13 cellular contexts compared by ENCODE assay signal in genomic region chr11:68117896-68118470, GRCh38. TPM values are rescaled to one million over a fixed set of nuclear protein-coding genes. Genes with fewer than 3 reads are reported as not detected.
DNase-seq lines count a peak whose midpoint lies in the region; ATAC-seq and TF ChIP-seq lines count a peak whose summit lies in the region.
"Had no signal": no experiment of that assay in that cellular context is flagged by ENCODE, and none has a peak within 500 bp of the region (broad histone marks: within the 10 kb centered on the region; RNA-seq: fewer than 3 reads in every experiment).

No MANE protein-coding gene starts in this region.

- no peak overlapping the region for H2AFZ ChIP-seq in HCT116 (ENCODE audit: low read depth, low read length, poor library complexity, severe bottlenecking)

- H3K4me1 Mint-ChIP-seq in stimulated activated naive CD8-positive, alpha-beta T cell treated with anti-CD3 and anti-CD28 coated beads, Interleukin-15, amount 100 ng/mL, for 72 hours: peaks cover 39% of the 10 kb centered on the region

- TF ChIP-seq RAD21 in HCT116 (IDR thresholded peaks at IDR 0.05; ENCODE audit: low read depth): no peak

- H3K4me1 ChIP-seq in HCT116 (ENCODE audit: control insufficient read depth in 1 of 2, insufficient read depth in 2 of 2, low read length in 2 of 2): peaks cover 17 to 48% of the 10 kb centered on the region in 2 experiments
- H3K4me1 ChIP-seq in iPS-20b (ENCODE audit: insufficient read depth, low read length): peaks cover 25% of the 10 kb centered on the region
- peaks cover 6 to 25% of the 10 kb centered on the region in 2 donors for H3K4me1 ChIP-seq in gastrocnemius medialis

- in situ Hi-C loops in gastrocnemius medialis (cut with MboI; ENCODE audit: low sequenced_read_pairs in 4 of 4): no loop called here

- H3K27ac Mint-ChIP-seq in stimulated activated naive CD8-positive, alpha-beta T cell treated with anti-CD3 and anti-CD28 coated beads, Interleukin-15, amount 100 ng/mL, for 72 hours: no peak overlapping the region
- H3K27ac Mint-ChIP-seq: CD4-positive, alpha-beta T cell had no signal

- H3K36me3 ChIP-seq in HCT116 (ENCODE audit: control insufficient read depth in 1 of 2, insufficient read depth in 2 of 2, low read length in 2 of 2): no peaks in the 10 kb centered on the region
- H3K36me3 ChIP-seq in iPS-20b (ENCODE audit: insufficient read depth, low read depth, low read length): peaks cover 27% of the 10 kb centered on the region
- H3K36me3 ChIP-seq in gastrocnemius medialis: no peaks in the 10 kb centered on the region

- H3K9ac ChIP-seq in HCT116 (ENCODE audit: low read length): no peak overlapping the region
- no peak overlapping the region for H3K9ac ChIP-seq in iPS-20b (ENCODE audit: low read depth, low read length)

- peak overlapping the region; percentile 92 for H3K4me2 ChIP-seq in HCT116 (ENCODE audit: low read length)

- CTCF ChIA-PET in HCT116 (lab: Charles Lee): no interaction called here

- DNase-seq in HCT116 (ENCODE audit: low read depth, low spot score) (no peak), gastrocnemius medialis (no peak), NCI-H524 treated with DMSO at 0.1 percent for 48 hours (lab: John Stamatoyannopoulos, UW) (no peak)
- DNase-seq in stimulated activated naive CD8-positive, alpha-beta T cell treated with anti-CD3 and anti-CD28 coated beads, Interleukin-15, amount 100 ng/mL, for 72 hours: no peak
- no peak for DNase-seq in activated CD4-positive, CD25-positive, alpha-beta regulatory T cell (lab: John Stamatoyannopoulos, UW)
- DNase-seq: CD4-positive, alpha-beta T cell; effector CD8-positive, alpha-beta T cell; NCI-H2107; occipital lobe had no signal

- H4K20me1 ChIP-seq in HCT116 (ENCODE audit: insufficient read depth): peaks cover 12% of the 10 kb centered on the region; the same call in 1 of the 2 replicates

- no peak overlapping the region for H3K4me3 ChIP-seq in HCT116 (replicated peaks in 1 of 2; ENCODE audit: low read depth in 1 of 2, low read length in 2 of 2)
- H3K4me3 ChIP-seq in iPS-20b (ENCODE audit: low read length): peak overlapping the region; percentile 94
- H3K4me3 ChIP-seq in gastrocnemius medialis: no peak overlapping the region

- TF ChIP-seq POLR2A in HCT116 (IDR thresholded peaks at IDR 0.05; ENCODE audit: borderline replicate concordance, extremely low read depth, insufficient read depth, insufficient read length): no peak
- TF ChIP-seq POLR2A in gastrocnemius medialis (IDR thresholded peaks at IDR 0.05): no peak

- H3K27me3 ChIP-seq in HCT116 (ENCODE audit: insufficient read depth, low read length) (no peaks in the 10 kb centered on the region), iPS-20b (ENCODE audit: insufficient read depth, low read length) (no peaks in the 10 kb centered on the region), gastrocnemius medialis (no peaks in the 10 kb centered on the region)

- H3K4me3 Mint-ChIP-seq in stimulated activated naive CD8-positive, alpha-beta T cell treated with anti-CD3 and anti-CD28 coated beads, Interleukin-15, amount 100 ng/mL, for 72 hours: no peak overlapping the region

- TF ChIP-seq CTCF in HCT116 (IDR thresholded peaks at IDR 0.05 in 2 of 3, conservative IDR thresholded peaks at IDR 0.05 in 1 of 3; ENCODE audit: borderline replicate concordance in 1 of 3, insufficient read depth in 1 of 3, low read depth in 2 of 3, low read length in 2 of 3): no peak
- no peak for TF ChIP-seq CTCF in VCaP (conservative IDR thresholded peaks at IDR 0.05)
- no peak for TF ChIP-seq CTCF in gastrocnemius medialis (IDR thresholded peaks at IDR 0.05 in 4 of 5, conservative IDR thresholded peaks at IDR 0.05 in 1 of 5)

- no peaks in the 10 kb centered on the region for H3K9me3 Mint-ChIP-seq in stimulated activated naive CD8-positive, alpha-beta T cell treated with anti-CD3 and anti-CD28 coated beads, Interleukin-15, amount 100 ng/mL, for 72 hours
- H3K9me3 Mint-ChIP-seq: CD4-positive, alpha-beta T cell had no signal

- H3K9me3 ChIP-seq in HCT116 (ENCODE audit: control insufficient read depth in 1 of 2, insufficient read depth in 1 of 2, low read depth in 1 of 2, low read length in 2 of 2) (no peaks in the 10 kb centered on the region), iPS-20b (ENCODE audit: insufficient read depth, low read depth, low read length) (no peaks in the 10 kb centered on the region), gastrocnemius medialis (no peaks in the 10 kb centered on the region)

- H3K9me2 ChIP-seq in HCT116 (ENCODE audit: insufficient read depth): no peaks in the 10 kb centered on the region

- no TSS peak for BruUV-seq in HCT116 (replicated peaks; lab: Mats Ljungman, UMichigan)

- H3K79me2 ChIP-seq in HCT116 (ENCODE audit: insufficient read depth, low read length): peaks cover 69% of the 10 kb centered on the region

- no peak for ATAC-seq in HCT116
- ATAC-seq in gastrocnemius medialis: no peak
- no peak for ATAC-seq in stimulated activated naive CD8-positive, alpha-beta T cell treated with anti-CD3 and anti-CD28 coated beads, Interleukin-15, amount 100 ng/mL, for 72 hours
- ATAC-seq in HG03139 (IDR thresholded peaks at IDR 0.05; ENCODE audit: unreplicated experiment): no peak
- ATAC-seq: activated CD4-positive, CD25-positive, alpha-beta regulatory T cell treated with anti-CD3 and anti-CD28 coated beads, Interleukin-2, amount 50 U/mL, for 24 hours had no signal

- intact Hi-C loops in HCT116 (cut with micrococcal nuclease): no loop called here
- intact Hi-C loops in gastrocnemius medialis (cut with DNase I; ENCODE audit: low total_unique reads): no loop called here

- RAD21 ChIA-PET in HCT116 (lab: Charles Lee; ENCODE audit: low non-redundant PET in 1 of 2, low total read pairs in 2 of 2, uncharacterized antibody in 2 of 2, unreplicated experiment in 2 of 2): no interaction called here

- H3K27ac ChIP-seq in HCT116 (ENCODE audit: low read depth, low read length) (no peak overlapping the region), VCaP (peak overlapping the region; percentile 93), iPS-20b (ENCODE audit: low read length) (no peak overlapping the region), gastrocnemius medialis (peak overlapping the region in 3 of 4 donors; percentile 27 to 95 (median 92))

- no peaks in the 10 kb centered on the region for H3K27me3 Mint-ChIP-seq in stimulated activated naive CD8-positive, alpha-beta T cell treated with anti-CD3 and anti-CD28 coated beads, Interleukin-15, amount 100 ng/mL, for 72 hours
- H3K27me3 Mint-ChIP-seq: CD4-positive, alpha-beta T cell had no signal

- POLR2A ChIA-PET in HCT116 (lab: Charles Lee): interaction anchor here (0.8 to 1.0 kb wide), 2 partner anchors 10 to 17 kb away, joined by 3 read pairs; no protein-coding TSS in a partner anchor

TF ChIP-seq in HCT116, 20 proteins besides CTCF, POLR2A, EP300 and RAD21 (continues in another document):
- no peak for TF ChIP-seq ZBTB33 (IDR thresholded peaks at IDR 0.05; ENCODE audit: extremely low read depth, insufficient replicate concordance, low read length)
- TF ChIP-seq CEBPB (IDR thresholded peaks at IDR 0.05; ENCODE audit: low read depth): no peak
- TF ChIP-seq FOSL1 (IDR thresholded peaks at IDR 0.05; ENCODE audit: low read depth): no peak
- TF ChIP-seq ZFX (IDR thresholded peaks at IDR 0.05): no peak
- TF ChIP-seq ELF1 (IDR thresholded peaks at IDR 0.05; ENCODE audit: borderline replicate concordance, low read depth): no peak
- TF ChIP-seq SP1 (IDR thresholded peaks at IDR 0.05; ENCODE audit: low read depth): no peak
- no peak for TF ChIP-seq JUND (IDR thresholded peaks at IDR 0.05)
- TF ChIP-seq, protein P1, sequence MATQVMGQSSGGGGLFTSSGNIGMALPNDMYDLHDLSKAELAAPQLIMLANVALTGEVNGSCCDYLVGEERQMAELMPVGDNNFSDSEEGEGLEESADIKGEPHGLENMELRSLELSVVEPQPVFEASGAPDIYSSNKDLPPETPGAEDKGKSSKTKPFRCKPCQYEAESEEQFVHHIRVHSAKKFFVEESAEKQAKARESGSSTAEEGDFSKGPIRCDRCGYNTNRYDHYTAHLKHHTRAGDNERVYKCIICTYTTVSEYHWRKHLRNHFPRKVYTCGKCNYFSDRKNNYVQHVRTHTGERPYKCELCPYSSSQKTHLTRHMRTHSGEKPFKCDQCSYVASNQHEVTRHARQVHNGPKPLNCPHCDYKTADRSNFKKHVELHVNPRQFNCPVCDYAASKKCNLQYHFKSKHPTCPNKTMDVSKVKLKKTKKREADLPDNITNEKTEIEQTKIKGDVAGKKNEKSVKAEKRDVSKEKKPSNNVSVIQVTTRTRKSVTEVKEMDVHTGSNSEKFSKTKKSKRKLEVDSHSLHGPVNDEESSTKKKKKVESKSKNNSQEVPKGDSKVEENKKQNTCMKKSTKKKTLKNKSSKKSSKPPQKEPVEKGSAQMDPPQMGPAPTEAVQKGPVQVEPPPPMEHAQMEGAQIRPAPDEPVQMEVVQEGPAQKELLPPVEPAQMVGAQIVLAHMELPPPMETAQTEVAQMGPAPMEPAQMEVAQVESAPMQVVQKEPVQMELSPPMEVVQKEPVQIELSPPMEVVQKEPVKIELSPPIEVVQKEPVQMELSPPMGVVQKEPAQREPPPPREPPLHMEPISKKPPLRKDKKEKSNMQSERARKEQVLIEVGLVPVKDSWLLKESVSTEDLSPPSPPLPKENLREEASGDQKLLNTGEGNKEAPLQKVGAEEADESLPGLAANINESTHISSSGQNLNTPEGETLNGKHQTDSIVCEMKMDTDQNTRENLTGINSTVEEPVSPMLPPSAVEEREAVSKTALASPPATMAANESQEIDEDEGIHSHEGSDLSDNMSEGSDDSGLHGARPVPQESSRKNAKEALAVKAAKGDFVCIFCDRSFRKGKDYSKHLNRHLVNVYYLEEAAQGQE (IDR thresholded peaks at IDR 0.05; ENCODE audit: low read depth): no peak

RNA-seq across cellular contexts. Expression of gene CHKA, which starts 3.2 kb away (rescaled TPM):
- total RNA-seq in HCT116 (2021; ENCODE audit: unreplicated experiment) (33.1 TPM), gastrocnemius medialis (10 to 100 TPM in 3 of 4 donors, 1 to 10 TPM in 1; 7.3 to 20.9 (median 12.3) TPM)
- 12.6 and 15.6 TPM in 2 replicates for polyA plus RNA-seq in HCT116 (2012)

Comparison
In these comparisons a context has a peak if more than half of its experiments do, and no peak if none do; other contexts are left out.
1. H3K27ac ChIP-seq: peak in VCaP (single experiment) and gastrocnemius medialis (3 of 4); none in HCT116 (single experiment) and iPS-20b (single experiment).